In the genomic region with DNA sequence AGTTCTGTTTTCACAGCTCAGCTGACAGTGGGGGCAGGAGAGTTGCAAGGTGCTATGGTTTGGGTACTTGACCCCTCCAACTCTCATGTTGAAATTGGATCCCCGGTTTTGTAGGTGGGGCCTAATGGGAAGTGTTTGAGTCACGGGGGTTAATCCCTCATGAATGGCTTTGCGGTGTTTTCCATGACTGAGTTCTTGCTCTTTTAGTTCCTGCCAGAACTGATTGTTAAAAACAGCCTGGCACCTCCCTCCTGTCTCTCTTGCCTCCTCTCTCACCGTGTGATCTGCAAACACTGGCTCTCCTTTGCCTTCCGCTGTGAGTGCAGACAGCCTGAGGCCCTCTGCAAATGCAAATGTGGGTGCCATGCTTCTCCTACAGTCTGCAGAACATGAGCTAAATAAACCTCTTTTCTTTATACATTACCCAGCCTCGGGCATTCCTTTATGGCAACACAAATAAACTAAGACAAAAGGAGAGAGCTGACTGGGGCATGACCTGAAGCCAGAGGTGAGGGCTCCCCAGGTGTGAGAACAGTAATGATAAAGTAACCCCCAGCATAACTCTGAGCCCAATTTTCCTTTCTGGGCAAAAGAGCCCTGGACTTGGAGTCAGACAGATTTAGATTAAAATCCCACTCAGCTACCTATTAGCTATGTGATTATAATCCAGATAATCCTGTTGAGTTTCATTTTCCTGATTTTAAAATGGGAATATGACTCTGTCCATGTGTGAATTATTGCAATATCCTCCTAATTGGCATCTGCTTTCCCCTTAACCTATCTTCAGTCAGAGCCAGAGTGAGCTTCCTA, we compare ENCODE assay signal across 1 cellular context.
TF ChIP-seq lines count a peak whose summit lies in the region.

No MANE protein-coding gene starts in this region.

TF ChIP-seq in HepG2, 621 proteins besides CTCF, POLR2A, EP300 and RAD21 (continued from another document):
- TF ChIP-seq, protein P1, sequence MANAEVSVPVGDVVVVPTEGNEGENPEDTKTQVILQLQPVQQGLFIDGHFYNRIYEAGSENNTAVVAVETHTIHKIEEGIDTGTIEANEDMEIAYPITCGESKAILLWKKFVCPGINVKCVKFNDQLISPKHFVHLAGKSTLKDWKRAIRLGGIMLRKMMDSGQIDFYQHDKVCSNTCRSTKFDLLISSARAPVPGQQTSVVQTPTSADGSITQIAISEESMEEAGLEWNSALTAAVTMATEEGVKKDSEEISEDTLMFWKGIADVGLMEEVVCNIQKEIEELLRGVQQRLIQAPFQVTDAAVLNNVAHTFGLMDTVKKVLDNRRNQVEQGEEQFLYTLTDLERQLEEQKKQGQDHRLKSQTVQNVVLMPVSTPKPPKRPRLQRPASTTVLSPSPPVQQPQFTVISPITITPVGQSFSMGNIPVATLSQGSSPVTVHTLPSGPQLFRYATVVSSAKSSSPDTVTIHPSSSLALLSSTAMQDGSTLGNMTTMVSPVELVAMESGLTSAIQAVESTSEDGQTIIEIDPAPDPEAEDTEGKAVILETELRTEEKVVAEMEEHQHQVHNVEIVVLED (CRISPR knock-in tag; IDR thresholded peaks at IDR 0.05; ENCODE audit: borderline replicate concordance), result no peak
